Comparison of ENCODE assay signal across 14 cellular contexts in genomic region chr19:38307597-38307996, GRCh38. TPM values are rescaled to one million over a fixed set of nuclear protein-coding genes. Genes with fewer than 3 reads are reported as not detected.
A peak's percentile ranks its signal among the peaks of the same experiment; 100 is the strongest.
DNase-seq lines count a peak whose midpoint lies in the region; ATAC-seq and TF ChIP-seq lines count a peak whose summit lies in the region.
"Had no signal": no experiment of that assay in that cellular context is flagged by ENCODE, and none has a peak within 500 bp of the region (broad histone marks: within the 10 kb centered on the region; RNA-seq: fewer than 3 reads in every experiment).

No MANE protein-coding gene starts in this region.

- H3K27ac ChIP-seq in Panc1 (ENCODE audit: low read length) (peak overlapping the region; percentile 50; the same call in 1 of the 2 replicates), epithelial cell of prostate (peak overlapping the region; percentile 99)
- H3K27ac ChIP-seq: BLaER1 treated with 17β-estradiol and CSF1 and Interleukin-3, amounts not matched to agents 10 nM and 100 nM; GM23248 had no signal

- peaks cover 4% of the 10 kb centered on the region for H3K9me3 Mint-ChIP-seq in Calu3 (ENCODE audit: low read depth, unreplicated experiment)
- H3K9me3 Mint-ChIP-seq: CD4-positive, alpha-beta T cell had no signal

- H3K9me3 ChIP-seq in Panc1 (ENCODE audit: control insufficient read depth, insufficient read depth, low read depth, low read length) = no peaks in the 10 kb centered on the region
- H3K9me3 ChIP-seq: BLaER1 treated with 17β-estradiol and CSF1 and Interleukin-3, amounts not matched to agents 10 nM and 100 nM had no signal

- CTCF ChIA-PET in Calu3 (lab: Charles Lee) (interaction anchor here (0.6 kb wide), 1 partner anchor 71 kb away, joined by 7 read pairs; no protein-coding TSS in a partner anchor), Panc1 (lab: Charles Lee) (no interaction called here)

- BruUV-seq in Calu3 (replicated peaks; lab: Mats Ljungman, UMichigan) = no TSS peak
- BruUV-seq in Panc1 (replicated peaks; lab: Mats Ljungman, UMichigan) = no TSS peak

- H3K27me3 Mint-ChIP-seq in Calu3 (ENCODE audit: unreplicated experiment) = no peaks in the 10 kb centered on the region
- H3K27me3 Mint-ChIP-seq: CD4-positive, alpha-beta T cell had no signal

- H3K36me3 Mint-ChIP-seq in Calu3 (ENCODE audit: insufficient read depth, unreplicated experiment) = peaks cover 72% of the 10 kb centered on the region

- H3K4me1 Mint-ChIP-seq in Calu3 (ENCODE audit: low read depth, unreplicated experiment) = peaks cover 33% of the 10 kb centered on the region

- POLR2A ChIA-PET in Panc1 (lab: Charles Lee) = no interaction called here

- TF ChIP-seq CTCF in Calu3 (IDR thresholded peaks at IDR 0.05; ENCODE audit: unreplicated experiment) = no peak
- TF ChIP-seq CTCF in Panc1 (IDR thresholded peaks at IDR 0.05) = no peak

- H3K27me3 ChIP-seq in Panc1 (ENCODE audit: control insufficient read depth, insufficient read depth, low read length) = no peaks in the 10 kb centered on the region
- H3K27me3 ChIP-seq: BLaER1 treated with 17β-estradiol and CSF1 and Interleukin-3, amounts not matched to agents 10 nM and 100 nM had no signal

- in situ Hi-C loops in Panc1 (cut with HindIII; ENCODE audit: low pct_unique_long_range_greater_than_20kb, low sequenced_read_pairs) = no loop called here

- H3K36me3 ChIP-seq in Panc1 (ENCODE audit: control insufficient read depth, insufficient read depth, low read length) = no peaks in the 10 kb centered on the region; the same call in 1 of the 2 replicates

- H3K4me3 Mint-ChIP-seq in Calu3 (ENCODE audit: low read depth, unreplicated experiment) = no peak overlapping the region
- H3K4me3 Mint-ChIP-seq: CD4-positive, alpha-beta T cell had no signal

- ATAC-seq in Panc1 (no peak), HG03025 (IDR thresholded peaks at IDR 0.05; ENCODE audit: low FRiP score, unreplicated experiment) (no peak)
- ATAC-seq: GM12878, HepG2 had no signal

- DNase-seq in Calu3 = no peak
- no peak for DNase-seq in Panc1 (ENCODE audit: low read depth, low spot score)
- DNase-seq in epithelial cell of prostate (ENCODE audit: low read depth, low spot score) = no peak
- no peak for DNase-seq in activated CD4-positive, CD25-positive, alpha-beta regulatory T cell (lab: John Stamatoyannopoulos, UW)
- no peak for DNase-seq in AG20443 (ENCODE audit: low spot score)
- DNase-seq in activated gamma-delta T cell treated with Interleukin-2 at 50 U/mL for 16 hours = no peak
- DNase-seq: CD4-positive, alpha-beta T cell; DMS79; GM23248 had no signal

- peak overlapping the region; percentile 80 for H3K27ac Mint-ChIP-seq in Calu3 (ENCODE audit: unreplicated experiment)
- H3K27ac Mint-ChIP-seq: CD4-positive, alpha-beta T cell had no signal

- intact Hi-C loops in Calu3 (cut with micrococcal nuclease; ENCODE audit: unreplicated experiment) (no loop called here), Panc1 (cut with micrococcal nuclease; ENCODE audit: unreplicated experiment) (no loop called here)

- H3K4me1 ChIP-seq in Panc1 (ENCODE audit: control insufficient read depth, insufficient read depth, low read length) = peaks cover 28% of the 10 kb centered on the region

- H3K4me3 ChIP-seq in Panc1 (ENCODE audit: low read depth in 2 of 2, low read length in 2 of 2) = no peak overlapping the region
- H3K4me3 ChIP-seq: BLaER1 treated with 17β-estradiol and CSF1 and Interleukin-3, amounts not matched to agents 10 nM and 100 nM; GM12878; GM23248 had no signal

RNA-seq across cellular contexts. Expression of gene C19orf33, which starts 3.5 kb away (rescaled TPM):
- total RNA-seq in Calu3 (2022) (189 and 234 TPM in 2 replicates), Panc1 (2021; ENCODE audit: unreplicated experiment) (201 TPM)
- 306 TPM for polyA plus RNA-seq in Panc1 (2012; ENCODE audit: insufficient read length)
- total RNA-seq: CD4-positive, alpha-beta T cell; G401; GM23248 had no signal
- polyA plus RNA-seq: GM23248 had no signal

RNA-seq across cellular contexts. Expression of gene YIF1B, which starts 8.2 kb away (rescaled TPM):
- total RNA-seq in Calu3 (2022) (45.0 and 45.4 TPM in 2 replicates), Panc1 (2021; ENCODE audit: unreplicated experiment) (143 TPM)
- polyA plus RNA-seq in Panc1 (2012; ENCODE audit: insufficient read length) = 197 TPM

RNA-seq across cellular contexts. Expression of gene KCNK6, which starts 12.0 kb away (rescaled TPM):
- 3.6 and 4.2 TPM in 2 replicates for total RNA-seq in Calu3 (2022)
- 17.2 TPM for total RNA-seq in Panc1 (2021; ENCODE audit: unreplicated experiment)
- polyA plus RNA-seq in Panc1 (2012; ENCODE audit: insufficient read length) = 14.4 TPM
- total RNA-seq: HepG2 had no signal

RNA-seq across cellular contexts. Expression of gene CATSPERG, which starts 28.0 kb away (rescaled TPM):
- 9.7 and 11.9 TPM in 2 replicates for total RNA-seq in Calu3 (2022)
- 8.9 TPM for total RNA-seq in Panc1 (2021; ENCODE audit: unreplicated experiment)
- 0.67 TPM for polyA plus RNA-seq in Panc1 (2012; ENCODE audit: insufficient read length)
- total RNA-seq: GM23248 had no signal

RNA-seq across cellular contexts. Expression of gene SPINT2, which starts 43.2 kb away (rescaled TPM):
- 1,023 and 1,082 TPM in 2 replicates for total RNA-seq in Calu3 (2022)
- total RNA-seq in Panc1 (2021; ENCODE audit: unreplicated experiment) = 1,006 TPM
- polyA plus RNA-seq in Panc1 (2012; ENCODE audit: insufficient read length) = 1,788 TPM
